8 cellular contexts compared by ENCODE assay signal in genomic region chr3:69084326-69084667, GRCh38. TPM values are rescaled to one million over a fixed set of nuclear protein-coding genes. Genes with fewer than 3 reads are reported as not detected.
DNase-seq lines count a peak whose midpoint lies in the region; ATAC-seq and TF ChIP-seq lines count a peak whose summit lies in the region.

No MANE protein-coding gene starts in this region.

- peaks cover 82% of the 10 kb centered on the region for H3K4me1 ChIP-seq in CD4-positive, CD25-positive, alpha-beta regulatory T cell (ENCODE audit: control insufficient read depth, insufficient read depth, low read length, poor library complexity, severe bottlenecking)
- H3K4me1 ChIP-seq in heart right ventricle (peaks cover 11 to 85% (median 74%) of the 10 kb centered on the region in 9 donors), gastrocnemius medialis (peaks cover 70 to 72% of the 10 kb centered on the region in 2 donors)

- H3K36me3 Mint-ChIP-seq in CD4-positive, CD25-positive, alpha-beta regulatory T cell, result peaks cover 8% of the 10 kb centered on the region
- peaks cover 27 to 33% of the 10 kb centered on the region in 2 donors for H3K36me3 Mint-ChIP-seq in activated naive CD4-positive, alpha-beta T cell treated with anti-CD3 and anti-CD28 coated beads, Interleukin-2, amount 50 U/mL, for 72 hours

- TF ChIP-seq POLR2A in gastrocnemius medialis (IDR thresholded peaks at IDR 0.05), result no peak

- WGBS in heart right ventricle, 2 donors, result 0 to 1% methylated on average over 2 of the region's 2 CpGs

- TF ChIP-seq CTCF in heart right ventricle (IDR thresholded peaks at IDR 0.05), result no peak
- no peak for TF ChIP-seq CTCF in gastrocnemius medialis (IDR thresholded peaks at IDR 0.05 in 4 of 5, conservative IDR thresholded peaks at IDR 0.05 in 1 of 5)

- no peaks in the 10 kb centered on the region for H3K9me3 Mint-ChIP-seq in CD4-positive, CD25-positive, alpha-beta regulatory T cell
- H3K9me3 Mint-ChIP-seq in activated naive CD4-positive, alpha-beta T cell treated with anti-CD3 and anti-CD28 coated beads, Interleukin-2, amount 50 U/mL, for 72 hours, result no peaks in the 10 kb centered on the region

- no peak for ATAC-seq in CD4-positive, CD25-positive, alpha-beta regulatory T cell (ENCODE audit: low read depth in 2 of 2)
- ATAC-seq in HG03039 (IDR thresholded peaks at IDR 0.05; ENCODE audit: unreplicated experiment), result peak; percentile 0
- ATAC-seq in activated naive CD4-positive, alpha-beta T cell treated with anti-CD3 and anti-CD28 coated beads, Interleukin-2, amount 50 U/mL, for 72 hours, result peak in 1 of 2 donors; percentile 10
- ATAC-seq in heart right ventricle, result peak; percentile 6 to 27 (median 15)
- ATAC-seq in gastrocnemius medialis, result peak; percentile 34 to 38

- peak overlapping the region; percentile 92 for H3K27ac ChIP-seq in CD4-positive, CD25-positive, alpha-beta regulatory T cell (ENCODE audit: insufficient read depth, low read length, poor library complexity, severe bottlenecking)
- H3K27ac ChIP-seq in heart right ventricle (peak overlapping the region; percentile 91 to 97 (median 96)), gastrocnemius medialis (peak overlapping the region; percentile 95 to 99 (median 97))

- no peaks in the 10 kb centered on the region for H3K36me3 ChIP-seq in CD4-positive, CD25-positive, alpha-beta regulatory T cell (ENCODE audit: control insufficient read depth, insufficient read depth, low read length)
- H3K36me3 ChIP-seq in heart right ventricle, result peaks cover 0 to 4% (median 0%) of the 10 kb centered on the region in 9 donors
- H3K36me3 ChIP-seq in gastrocnemius medialis, result no peaks in the 10 kb centered on the region

- H3K27me3 ChIP-seq in CD4-positive, CD25-positive, alpha-beta regulatory T cell (ENCODE audit: control insufficient read depth, insufficient read depth, low read length), result no peaks in the 10 kb centered on the region
- no peaks in the 10 kb centered on the region for H3K27me3 ChIP-seq in heart right ventricle
- H3K27me3 ChIP-seq in gastrocnemius medialis, result no peaks in the 10 kb centered on the region

- H3K9me3 ChIP-seq in CD4-positive, CD25-positive, alpha-beta regulatory T cell (ENCODE audit: control insufficient read depth in 2 of 2, low read length in 2 of 2), result no peaks in the 10 kb centered on the region
- H3K9me3 ChIP-seq in heart right ventricle (no peaks in the 10 kb centered on the region), gastrocnemius medialis (no peaks in the 10 kb centered on the region)

- intact Hi-C loops in heart right ventricle (cut with DNase I), result loop anchor here in 3 of 10 donors (5.0 kb wide), 2 partner anchors 33 to 38 kb away; partner anchors contain the start of gene LMOD3 (in 2 of the 3)
- intact Hi-C loops in gastrocnemius medialis (cut with DNase I; ENCODE audit: low total_unique reads), result no loop called here

- DNase-seq in CD4-positive, CD25-positive, alpha-beta regulatory T cell, result no peak
- no peak for DNase-seq in activated naive CD4-positive, alpha-beta T cell treated with anti-CD3 and anti-CD28 coated beads, Interleukin-2, amount 50 U/mL, for 72 hours (ENCODE audit: low spot score in 2 of 2)
- no peak for DNase-seq in heart right ventricle
- no peak for DNase-seq in gastrocnemius medialis
- DNase-seq in NCI-H1694 treated with DMSO at 0.1 percent for 48 hours (lab: John Stamatoyannopoulos, UW), result no peak
- DNase-seq in GM19238 (ENCODE audit: insufficient read length, low spot score), result no peak
- no peak for DNase-seq in activated CD4-positive, alpha-beta T cell treated with anti-CD3 and anti-CD28 coated beads for 48 hours

- peak overlapping the region; percentile 93 to 99 (median 98) for H3K4me3 Mint-ChIP-seq in CD4-positive, CD25-positive, alpha-beta regulatory T cell

- in situ Hi-C loops in gastrocnemius medialis (cut with MboI; ENCODE audit: low sequenced_read_pairs in 4 of 4), result no loop called here

- peaks cover 39 to 74% (median 49%) of the 10 kb centered on the region in 4 donors for H3K4me1 Mint-ChIP-seq in CD4-positive, CD25-positive, alpha-beta regulatory T cell

- H3K27ac Mint-ChIP-seq in CD4-positive, CD25-positive, alpha-beta regulatory T cell, result peak overlapping the region; percentile 95 to 99 (median 97)
- peak overlapping the region; percentile 92 to 99 for H3K27ac Mint-ChIP-seq in activated naive CD4-positive, alpha-beta T cell treated with anti-CD3 and anti-CD28 coated beads, Interleukin-2, amount 50 U/mL, for 72 hours

- H3K4me3 ChIP-seq in CD4-positive, CD25-positive, alpha-beta regulatory T cell (ENCODE audit: low read depth, low read length), result peak overlapping the region; percentile 91
- H3K4me3 ChIP-seq in heart right ventricle (peak overlapping the region; percentile 67 to 94 (median 91)), gastrocnemius medialis (peak overlapping the region; percentile 85 to 97 (median 88))

- no peaks in the 10 kb centered on the region for H3K27me3 Mint-ChIP-seq in CD4-positive, CD25-positive, alpha-beta regulatory T cell

RNA-seq across cellular contexts. Expression of gene ARL6IP5, which starts 0.4 kb away (rescaled TPM):
- 117 TPM for total RNA-seq in CD4-positive, CD25-positive, alpha-beta regulatory T cell
- 100 to 1,000 TPM; 527 to 578 (median 534) TPM for polyA plus RNA-seq in CD4-positive, CD25-positive, alpha-beta regulatory T cell
- 100 to 1,000 TPM in 1 of 2 donors, 10 to 100 TPM in 1; 73.5 to 108 TPM for total RNA-seq in activated naive CD4-positive, alpha-beta T cell treated with anti-CD3 and anti-CD28 coated beads, Interleukin-2, amount 50 U/mL, for 72 hours
- 100 to 1,000 TPM; 151 to 226 (median 195) TPM for total RNA-seq in heart right ventricle
- 100 to 1,000 TPM; 156 to 224 TPM for polyA plus RNA-seq in heart right ventricle
- total RNA-seq in gastrocnemius medialis, result 100 to 1,000 TPM; 108 to 181 (median 145) TPM

RNA-seq across cellular contexts. Expression of gene UBA3, which starts 4.1 kb away (rescaled TPM):
- total RNA-seq in CD4-positive, CD25-positive, alpha-beta regulatory T cell, result 62.9 TPM
- 10 to 100 TPM; 51.9 to 75.5 (median 61.6) TPM for polyA plus RNA-seq in CD4-positive, CD25-positive, alpha-beta regulatory T cell
- 10 to 100 TPM; 79.6 to 89.3 TPM for total RNA-seq in activated naive CD4-positive, alpha-beta T cell treated with anti-CD3 and anti-CD28 coated beads, Interleukin-2, amount 50 U/mL, for 72 hours
- total RNA-seq in heart right ventricle (100 to 1,000 TPM in 3 of 10 donors, 10 to 100 TPM in 7; 73.6 to 119 (median 87.2) TPM), gastrocnemius medialis (10 to 100 TPM; 29.3 to 42.2 (median 36.0) TPM)
- polyA plus RNA-seq in heart right ventricle, result 10 to 100 TPM; 36.7 to 45.1 TPM

RNA-seq across cellular contexts. Expression of gene TMF1, which starts 32.2 kb away (rescaled TPM):
- total RNA-seq in CD4-positive, CD25-positive, alpha-beta regulatory T cell, result 71.3 TPM
- 10 to 100 TPM; 32.9 to 43.5 (median 35.2) TPM for polyA plus RNA-seq in CD4-positive, CD25-positive, alpha-beta regulatory T cell
- 10 to 100 TPM; 43.2 to 44.3 TPM for total RNA-seq in activated naive CD4-positive, alpha-beta T cell treated with anti-CD3 and anti-CD28 coated beads, Interleukin-2, amount 50 U/mL, for 72 hours
- total RNA-seq in heart right ventricle (10 to 100 TPM; 14.8 to 23.2 (median 21.1) TPM), gastrocnemius medialis (10 to 100 TPM; 27.0 to 49.6 (median 33.5) TPM)
- 1 to 10 TPM; 6.0 to 6.7 TPM for polyA plus RNA-seq in heart right ventricle

RNA-seq across cellular contexts. Expression of gene LMOD3, which starts 38.1 kb away (rescaled TPM):
- not detected for total RNA-seq in CD4-positive, CD25-positive, alpha-beta regulatory T cell
- polyA plus RNA-seq in CD4-positive, CD25-positive, alpha-beta regulatory T cell, result under 1 TPM; 0.03 to 0.16 (median 0.06) TPM
- not detected for total RNA-seq in activated naive CD4-positive, alpha-beta T cell treated with anti-CD3 and anti-CD28 coated beads, Interleukin-2, amount 50 U/mL, for 72 hours
- total RNA-seq in heart right ventricle (100 to 1,000 TPM; 122 to 240 (median 188) TPM), gastrocnemius medialis (100 to 1,000 TPM in 3 of 4 donors, 10 to 100 TPM in 1; 31.0 to 194 (median 113) TPM)
- polyA plus RNA-seq in heart right ventricle, result 10 to 100 TPM; 28.6 to 96.1 TPM

Comparison
In these comparisons a context has a peak if more than half of its experiments do, and no peak if none do; other contexts are left out.
1. ATAC-seq: peak in HG03039 (single experiment), heart right ventricle (8 of 8) and gastrocnemius medialis (2 of 2); none in CD4-positive, CD25-positive, alpha-beta regulatory T cell (0 of 2).
2. Peak in every context shown above with its lines, with median percentiles within 50 percentile points of each other: H3K27ac ChIP-seq and H3K4me3 ChIP-seq.